In the genomic region with DNA sequence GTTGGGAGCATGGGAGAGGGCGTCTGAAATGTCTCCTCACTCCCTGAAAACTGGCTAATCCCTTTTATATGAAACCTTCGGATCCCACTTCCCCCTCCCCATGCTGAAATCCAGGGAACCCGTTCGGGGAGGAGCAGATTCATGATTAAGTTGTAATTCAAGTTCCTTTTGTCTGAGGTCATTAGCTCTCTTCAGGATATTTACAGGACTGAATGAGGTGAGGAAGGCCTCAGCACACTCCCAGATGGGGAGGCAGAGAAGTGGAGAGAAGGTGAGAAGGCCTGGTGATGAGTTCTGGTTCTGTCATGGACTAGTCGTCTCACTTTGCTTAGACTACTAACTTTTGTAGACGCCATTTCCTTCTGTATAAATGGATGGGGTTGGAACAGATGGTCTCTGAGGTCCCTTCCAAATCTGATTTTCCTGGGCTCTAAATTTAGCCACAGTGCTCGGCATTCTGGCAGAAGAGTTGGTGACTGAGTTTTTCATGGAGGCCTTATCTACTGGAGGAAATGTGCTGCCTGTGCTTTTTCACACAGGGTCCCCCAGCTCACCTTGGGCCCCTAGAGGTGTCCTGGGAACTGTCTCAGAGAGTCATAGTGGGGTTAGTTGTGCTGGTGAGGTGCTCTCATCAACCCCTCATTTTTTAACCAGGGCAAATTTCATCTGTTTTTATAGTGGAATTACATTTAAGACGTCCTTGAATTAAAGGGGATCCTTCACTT, we compare ENCODE assay signal across 1 cellular context.
TF ChIP-seq lines count a peak whose summit lies in the region.

No MANE protein-coding gene starts in this region.

TF ChIP-seq in GM23338, 12 proteins besides CTCF, POLR2A, EP300 and RAD21 (continued from another document):
- TF ChIP-seq, protein P1, sequence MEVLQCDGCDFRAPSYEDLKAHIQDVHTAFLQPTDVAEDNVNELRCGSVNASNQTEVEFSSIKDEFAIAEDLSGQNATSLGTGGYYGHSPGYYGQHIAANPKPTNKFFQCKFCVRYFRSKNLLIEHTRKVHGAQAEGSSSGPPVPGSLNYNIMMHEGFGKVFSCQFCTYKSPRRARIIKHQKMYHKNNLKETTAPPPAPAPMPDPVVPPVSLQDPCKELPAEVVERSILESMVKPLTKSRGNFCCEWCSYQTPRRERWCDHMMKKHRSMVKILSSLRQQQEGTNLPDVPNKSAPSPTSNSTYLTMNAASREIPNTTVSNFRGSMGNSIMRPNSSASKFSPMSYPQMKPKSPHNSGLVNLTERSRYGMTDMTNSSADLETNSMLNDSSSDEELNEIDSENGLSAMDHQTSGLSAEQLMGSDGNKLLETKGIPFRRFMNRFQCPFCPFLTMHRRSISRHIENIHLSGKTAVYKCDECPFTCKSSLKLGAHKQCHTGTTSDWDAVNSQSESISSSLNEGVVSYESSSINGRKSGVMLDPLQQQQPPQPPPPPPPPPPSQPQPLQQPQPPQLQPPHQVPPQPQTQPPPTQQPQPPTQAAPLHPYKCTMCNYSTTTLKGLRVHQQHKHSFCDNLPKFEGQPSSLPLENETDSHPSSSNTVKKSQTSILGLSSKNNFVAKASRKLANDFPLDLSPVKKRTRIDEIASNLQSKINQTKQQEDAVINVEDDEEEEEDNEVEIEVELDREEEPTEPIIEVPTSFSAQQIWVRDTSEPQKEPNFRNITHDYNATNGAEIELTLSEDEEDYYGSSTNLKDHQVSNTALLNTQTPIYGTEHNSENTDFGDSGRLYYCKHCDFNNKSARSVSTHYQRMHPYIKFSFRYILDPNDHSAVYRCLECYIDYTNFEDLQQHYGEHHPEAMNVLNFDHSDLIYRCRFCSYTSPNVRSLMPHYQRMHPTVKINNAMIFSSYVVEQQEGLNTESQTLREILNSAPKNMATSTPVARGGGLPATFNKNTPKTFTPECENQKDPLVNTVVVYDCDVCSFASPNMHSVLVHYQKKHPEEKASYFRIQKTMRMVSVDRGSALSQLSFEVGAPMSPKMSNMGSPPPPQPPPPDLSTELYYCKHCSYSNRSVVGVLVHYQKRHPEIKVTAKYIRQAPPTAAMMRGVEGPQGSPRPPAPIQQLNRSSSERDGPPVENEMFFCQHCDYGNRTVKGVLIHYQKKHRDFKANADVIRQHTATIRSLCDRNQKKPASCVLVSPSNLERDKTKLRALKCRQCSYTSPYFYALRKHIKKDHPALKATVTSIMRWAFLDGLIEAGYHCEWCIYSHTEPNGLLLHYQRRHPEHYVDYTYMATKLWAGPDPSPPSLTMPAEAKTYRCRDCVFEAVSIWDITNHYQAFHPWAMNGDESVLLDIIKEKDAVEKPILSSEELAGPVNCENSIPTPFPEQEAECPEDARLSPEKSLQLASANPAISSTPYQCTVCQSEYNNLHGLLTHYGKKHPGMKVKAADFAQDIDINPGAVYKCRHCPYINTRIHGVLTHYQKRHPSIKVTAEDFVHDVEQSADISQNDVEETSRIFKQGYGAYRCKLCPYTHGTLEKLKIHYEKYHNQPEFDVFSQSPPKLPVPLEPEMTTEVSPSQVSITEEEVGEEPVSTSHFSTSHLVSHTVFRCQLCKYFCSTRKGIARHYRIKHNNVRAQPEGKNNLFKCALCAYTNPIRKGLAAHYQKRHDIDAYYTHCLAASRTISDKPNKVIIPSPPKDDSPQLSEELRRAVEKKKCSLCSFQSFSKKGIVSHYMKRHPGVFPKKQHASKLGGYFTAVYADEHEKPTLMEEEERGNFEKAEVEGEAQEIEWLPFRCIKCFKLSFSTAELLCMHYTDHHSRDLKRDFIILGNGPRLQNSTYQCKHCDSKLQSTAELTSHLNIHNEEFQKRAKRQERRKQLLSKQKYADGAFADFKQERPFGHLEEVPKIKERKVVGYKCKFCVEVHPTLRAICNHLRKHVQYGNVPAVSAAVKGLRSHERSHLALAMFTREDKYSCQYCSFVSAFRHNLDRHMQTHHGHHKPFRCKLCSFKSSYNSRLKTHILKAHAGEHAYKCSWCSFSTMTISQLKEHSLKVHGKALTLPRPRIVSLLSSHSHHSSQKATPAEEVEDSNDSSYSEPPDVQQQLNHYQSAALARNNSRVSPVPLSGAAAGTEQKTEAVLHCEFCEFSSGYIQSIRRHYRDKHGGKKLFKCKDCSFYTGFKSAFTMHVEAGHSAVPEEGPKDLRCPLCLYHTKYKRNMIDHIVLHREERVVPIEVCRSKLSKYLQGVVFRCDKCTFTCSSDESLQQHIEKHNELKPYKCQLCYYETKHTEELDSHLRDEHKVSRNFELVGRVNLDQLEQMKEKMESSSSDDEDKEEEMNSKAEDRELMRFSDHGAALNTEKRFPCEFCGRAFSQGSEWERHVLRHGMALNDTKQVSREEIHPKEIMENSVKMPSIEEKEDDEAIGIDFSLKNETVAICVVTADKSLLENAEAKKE (CRISPR knock-in tag; IDR thresholded peaks at IDR 0.05): no peak
- no peak for TF ChIP-seq ZNF331 (CRISPR knock-in tag; IDR thresholded peaks at IDR 0.05; ENCODE audit: low read depth)
TF ChIP-seq in GM23338: peak in this region for 0.
